16 cellular contexts compared by ENCODE assay signal in genomic region chr1:39687243-39687642, GRCh38. TPM values are rescaled to one million over a fixed set of nuclear protein-coding genes. Genes with fewer than 3 reads are reported as not detected.
DNase-seq lines count a peak whose midpoint lies in the region; ATAC-seq, FAIRE-seq and TF ChIP-seq lines count a peak whose summit lies in the region.
"Had no signal": no experiment of that assay in that cellular context is flagged by ENCODE, and none has a peak within 500 bp of the region (broad histone marks: within the 10 kb centered on the region; RNA-seq: fewer than 3 reads in every experiment).

No MANE protein-coding gene starts in this region.

- no peak overlapping the region for H3K4me3 ChIP-seq in bronchial epithelial cell (ENCODE audit: low read depth, low read length)
- no peak overlapping the region for H3K4me3 ChIP-seq in GM23248
- H3K4me3 ChIP-seq: A549, GM23338, K562 had no signal

- no peaks in the 10 kb centered on the region for H3K79me2 ChIP-seq in GM23248 (ENCODE audit: insufficient read depth)

- no peak overlapping the region for H3K27ac ChIP-seq in GM23248
- H3K27ac ChIP-seq: A549, C4-2B had no signal

- in situ Hi-C loops in GM23248 (cut with MboI) (no loop called here), GM13976 (cut with MboI; ENCODE audit: low sequenced_read_pairs, unreplicated experiment) (no loop called here)

- no peaks in the 10 kb centered on the region for H3F3A ChIP-seq in GM23248 (ENCODE audit: insufficient read depth)

- H3K27me3 ChIP-seq in bronchial epithelial cell (ENCODE audit: control insufficient read depth, insufficient read depth, low read length) (peaks cover 16% of the 10 kb centered on the region), GM23248 (replicated peaks; ENCODE audit: insufficient read depth) (peaks cover 85% of the 10 kb centered on the region)
- H3K27me3 ChIP-seq: BE2C had no signal

- H3K36me3 ChIP-seq in bronchial epithelial cell (ENCODE audit: control insufficient read depth, insufficient read depth, low read length), result no peaks in the 10 kb centered on the region
- H3K36me3 ChIP-seq in GM23248 (ENCODE audit: low read depth), result no peaks in the 10 kb centered on the region
- H3K36me3 ChIP-seq: BE2C had no signal

- peak; percentile 23 for FAIRE-seq in bronchial epithelial cell (lab: Jason Lieb, UNC)
- FAIRE-seq: A549, GM18507, K562 had no signal

- no peak for TF ChIP-seq CTCF in GM20000 (IDR thresholded peaks at IDR 0.05; ENCODE audit: extremely low read depth, missing control alignments)
- TF ChIP-seq CTCF in bronchial epithelial cell (IDR thresholded peaks at IDR 0.05; ENCODE audit: insufficient read depth, low read length, severe bottlenecking), result no peak
- no peak for TF ChIP-seq CTCF in GM13976 (IDR thresholded peaks at IDR 0.05; ENCODE audit: borderline replicate concordance, control extremely low read depth, extremely low read depth, insufficient read depth, missing control alignments)

- no peak overlapping the region for H2AFZ ChIP-seq in GM23248
- H2AFZ ChIP-seq: GM23338 had no signal

- H3K4me2 ChIP-seq in GM23248 (ENCODE audit: unreplicated experiment), result no peak overlapping the region
- H3K4me2 ChIP-seq: A549, GM23338 had no signal

- DNase-seq in GM20000 (ENCODE audit: low spot score), result peak; percentile 4
- no peak for DNase-seq in bronchial epithelial cell (ENCODE audit: low read depth)
- DNase-seq in left kidney (ENCODE audit: low read depth, low spot score), result peak; percentile 39
- no peak for DNase-seq in GM23248
- no peak for DNase-seq in HPDE6-E6E7 (ENCODE audit: extremely low spot score)
- DNase-seq in GM13976 (ENCODE audit: low spot score), result no peak
- DNase-seq: BE2C, DMS53, H9 had no signal

- H3K9me3 ChIP-seq in GM23248 (ENCODE audit: low read depth), result no peaks in the 10 kb centered on the region
- H3K9me3 ChIP-seq: A549, BE2C had no signal

- 25 to 28% methylated on average over 2 of the region's 2 CpGs for WGBS in GM23248 (ENCODE audit: low coverage in 1 of 2, low lambda C conversion rate in 2 of 2, missing lambda C conversion rate in 2 of 2), 2 experiments

- no peak overlapping the region for H3K9ac ChIP-seq in GM23248

- H3K9me2 ChIP-seq in GM23248 (ENCODE audit: insufficient read depth), result no peaks in the 10 kb centered on the region

- H4K20me1 ChIP-seq in GM23248 (ENCODE audit: insufficient read depth), result no peaks in the 10 kb centered on the region

- no peak for ATAC-seq in HG03159 (IDR thresholded peaks at IDR 0.05; ENCODE audit: unreplicated experiment)
- ATAC-seq: A549, GM23338, K562 had no signal

- H3K4me1 ChIP-seq in GM23248 (ENCODE audit: insufficient read depth), result no peaks in the 10 kb centered on the region
- H3K4me1 ChIP-seq: BE2C had no signal

RNA-seq across cellular contexts. Expression of gene HPCAL4, which starts 4.0 kb away (rescaled TPM):
- total RNA-seq in bronchial epithelial cell, result under 0.01 TPM in 2 replicates
- total RNA-seq in GM23248 (2014; rRNA removed; shearing (Covaris generic)), result not detected in 2 replicates
- not detected in 2 replicates for polyA plus RNA-seq in GM23248 (2016; fragmentation: Nextera tagmentation; extraction: Ambion mirVana)
- polyA plus RNA-seq: AG04450 had no signal

RNA-seq across cellular contexts. Expression of gene NT5C1A, which starts 15.3 kb away (rescaled TPM):
- total RNA-seq in bronchial epithelial cell, result not detected in 2 replicates
- total RNA-seq in GM23248 (2014; rRNA removed; shearing (Covaris generic)), result not detected in 2 replicates
- polyA plus RNA-seq in GM23248 (2016; fragmentation: Nextera tagmentation; extraction: Ambion mirVana), result not detected in 2 replicates
- total RNA-seq: GM23338, H9, K562 had no signal
- polyA plus RNA-seq: A549, AG04450, GM23338, K562 had no signal

RNA-seq across cellular contexts. Expression of gene HEYL, which starts 47.8 kb away (rescaled TPM):
- under 0.01 TPM in 1 of 2 replicates, not detected in the other for total RNA-seq in bronchial epithelial cell
- total RNA-seq in GM23248 (2014; rRNA removed; shearing (Covaris generic)), result not detected in 2 replicates
- polyA plus RNA-seq in GM23248 (2016; fragmentation: Nextera tagmentation; extraction: Ambion mirVana), result not detected in 2 replicates

RNA-seq across cellular contexts. Expression of gene PPIE, which starts 51.4 kb away (rescaled TPM):
- 50.1 and 67.1 TPM in 2 replicates for total RNA-seq in bronchial epithelial cell
- 19.9 and 35.3 TPM in 2 replicates for total RNA-seq in GM23248 (2014; rRNA removed; shearing (Covaris generic))
- 63.4 and 68.0 TPM in 2 replicates for polyA plus RNA-seq in GM23248 (2016; fragmentation: Nextera tagmentation; extraction: Ambion mirVana)

Comparison
In these comparisons a context has a peak if more than half of its experiments do, and no peak if none do; other contexts are left out.
1. DNase-seq: peak in GM20000 (single experiment) and left kidney (single experiment); none in bronchial epithelial cell (single experiment), GM23248 (single experiment), HPDE6-E6E7 (single experiment) and GM13976 (single experiment).